27 cellular contexts compared by ENCODE assay signal in genomic region chr2:119416299-119416923, GRCh38. TPM values are rescaled to one million over a fixed set of nuclear protein-coding genes. Genes with fewer than 3 reads are reported as not detected.
DNase-seq lines count a peak whose midpoint lies in the region; ATAC-seq, FAIRE-seq and TF ChIP-seq lines count a peak whose summit lies in the region.
"Had no signal": no experiment of that assay in that cellular context is flagged by ENCODE, and none has a peak within 500 bp of the region (broad histone marks: within the 10 kb centered on the region; RNA-seq: fewer than 3 reads in every experiment).

No MANE protein-coding gene starts in this region.

- DNase-seq in GM18507 (ENCODE audit: extremely low spot score, insufficient read length, low read depth) (no peak), kidney (no peak), head of caudate nucleus (no peak)
- DNase-seq: AML-193; CD8-positive, alpha-beta T cell; H7; KG1; MG63; NCI-H1105 treated with DMSO at 0.1 percent for 48 hours; NCI-H146; NCI-H1930; NCI-H446; NCI-H524 treated with DMSO at 0.1 percent for 48 hours; NCI-H774; PC-3; SJCRH30; T-helper 17 cell had no signal

- H3K9me3 ChIP-seq in kidney (ENCODE audit: control insufficient read depth in 1 of 2, low read length in 2 of 2), result no peaks in the 10 kb centered on the region
- H3K9me3 ChIP-seq: SJCRH30 had no signal

- intact Hi-C loops in kidney (cut with DNase I) (no loop called here), head of caudate nucleus (cut with DNase I) (no loop called here)

- H3K4me1 ChIP-seq in kidney (ENCODE audit: control insufficient read depth in 1 of 2, insufficient read depth in 1 of 2, low read depth in 1 of 2, low read length in 2 of 2), result peaks cover 2 to 8% of the 10 kb centered on the region in 2 donors
- H3K4me1 ChIP-seq: SJCRH30 had no signal

- TF ChIP-seq CTCF in kidney (IDR thresholded peaks at IDR 0.05; ENCODE audit: borderline replicate concordance, extremely low read depth, insufficient read depth), result no peak

- peak overlapping the region; percentile 34 to 73 for H3K27ac ChIP-seq in kidney (ENCODE audit: low read depth in 2 of 2, low read length in 2 of 2)
- H3K27ac ChIP-seq: A549, C4-2B, GM23248, SJCRH30 had no signal

- FAIRE-seq in GM18507 (lab: Jason Lieb, UNC) (peak; percentile 21), kidney (lab: Jason Lieb, UNC) (no peak)
- FAIRE-seq: A549, G401.6, GM12891 had no signal

- no peak overlapping the region for H3K9ac ChIP-seq in kidney (ENCODE audit: low read length in 2 of 2)
- H3K9ac ChIP-seq: GM23248 had no signal

- ATAC-seq in GM19463 (IDR thresholded peaks at IDR 0.05; ENCODE audit: unreplicated experiment), result peak; percentile 51
- peak; percentile 57 for ATAC-seq in HG03095 (IDR thresholded peaks at IDR 0.05; ENCODE audit: unreplicated experiment)
- ATAC-seq in esophagus mucosa, result no peak
- ATAC-seq in HG03025 (IDR thresholded peaks at IDR 0.05; ENCODE audit: low FRiP score, unreplicated experiment), result no peak
- ATAC-seq: A549; CD8-positive, alpha-beta T cell; PC-3; SK-N-SH treated with all-trans-retinoic acid at 6 μM for 48 hours; T-helper 17 cell had no signal

- no peak overlapping the region for H3K4me3 ChIP-seq in kidney (ENCODE audit: low read length in 2 of 2)
- H3K4me3 ChIP-seq: A549, GM23248, MG63, SJCRH30 had no signal

- H3K36me3 ChIP-seq in kidney (ENCODE audit: control insufficient read depth in 1 of 2, insufficient read depth in 2 of 2, low read length in 2 of 2), result no peaks in the 10 kb centered on the region
- H3K36me3 ChIP-seq: MG63, SJCRH30 had no signal

RNA-seq across cellular contexts. Expression of gene TMEM37, which starts 15.2 kb away (rescaled TPM):
- total RNA-seq in kidney (59.4 TPM), esophagus mucosa (6.0 TPM)
- polyA plus RNA-seq in kidney (ENCODE audit: insufficient read depth, low read depth, low replicate concordance), result 221 TPM
- total RNA-seq: CD8-positive, alpha-beta T cell; GM23248; T-helper 17 cell had no signal

RNA-seq across cellular contexts. Expression of gene DBI, which starts 49.6 kb away (rescaled TPM):
- 135 TPM for total RNA-seq in kidney
- polyA plus RNA-seq in kidney (ENCODE audit: insufficient read depth, low read depth, low replicate concordance), result 1,066 TPM
- total RNA-seq in esophagus mucosa, result 337 TPM

RNA-seq across cellular contexts. Expression of gene C2orf76, which starts 49.8 kb away (rescaled TPM):
- 12.4 TPM for total RNA-seq in kidney
- polyA plus RNA-seq in kidney (ENCODE audit: insufficient read depth, low read depth, low replicate concordance), result 31.3 TPM
- total RNA-seq in esophagus mucosa, result 8.0 TPM

Comparison
In these comparisons a context has a peak if more than half of its experiments do, and no peak if none do; other contexts are left out.
1. ATAC-seq: peak in GM19463 (single experiment) and HG03095 (single experiment); none in esophagus mucosa (single experiment) and HG03025 (single experiment).